Comparison of ENCODE assay signal across 10 cellular contexts in genomic region chr14:76948213-76948947, GRCh38.
DNase-seq lines count a peak whose midpoint lies in the region; ATAC-seq and TF ChIP-seq lines count a peak whose summit lies in the region.
"Had no signal": no experiment of that assay in that cellular context is flagged by ENCODE, and none has a peak within 500 bp of the region (broad histone marks: within the 10 kb centered on the region; RNA-seq: fewer than 3 reads in every experiment).

No MANE protein-coding gene starts in this region.

- peaks cover 2 to 9% (median 4%) of the 10 kb centered on the region in 3 donors for H3K27me3 Mint-ChIP-seq in CD14-positive monocyte (ENCODE audit: low read depth in 3 of 3)
- H3K27me3 Mint-ChIP-seq: T-cell had no signal

- peaks cover 60% of the 10 kb centered on the region for H3K4me1 ChIP-seq in left ventricle myocardium inferior
- peaks cover 33% of the 10 kb centered on the region for H3K4me1 ChIP-seq in parathyroid adenoma

- no peak overlapping the region for H3K4me3 Mint-ChIP-seq in CD14-positive monocyte

- peak overlapping the region; percentile 85 for H3K27ac ChIP-seq in SK-N-MC
- H3K27ac ChIP-seq in left ventricle myocardium inferior (replicated peaks) = peak overlapping the region; percentile 84
- peak overlapping the region; percentile 94 for H3K27ac ChIP-seq in parathyroid adenoma

- ATAC-seq in HG03097 (IDR thresholded peaks at IDR 0.05; ENCODE audit: low FRiP score, unreplicated experiment) (no peak), GM19452 (IDR thresholded peaks at IDR 0.05; ENCODE audit: unreplicated experiment) (no peak)

- no peaks in the 10 kb centered on the region for H3K27me3 ChIP-seq in left ventricle myocardium inferior (ENCODE audit: low read depth)
- no peaks in the 10 kb centered on the region for H3K27me3 ChIP-seq in parathyroid adenoma (ENCODE audit: control insufficient read depth, insufficient read depth, low read length)

- TF ChIP-seq CTCF in CD14-positive monocyte (IDR thresholded peaks at IDR 0.05) (no peak), left ventricle myocardium inferior (IDR thresholded peaks at IDR 0.05; ENCODE audit: borderline replicate concordance) (no peak), parathyroid adenoma (IDR thresholded peaks at IDR 0.05) (no peak), GM10266 (IDR thresholded peaks at IDR 0.05; ENCODE audit: control insufficient read depth, insufficient read depth, low read depth, missing control alignments) (no peak)

- peaks cover 2 to 4% of the 10 kb centered on the region in 2 donors for H3K36me3 Mint-ChIP-seq in CD14-positive monocyte
- H3K36me3 Mint-ChIP-seq: T-cell had no signal

- H3K9me3 ChIP-seq in SK-N-MC (ENCODE audit: low read depth, low read length) = no peaks in the 10 kb centered on the region
- H3K9me3 ChIP-seq in left ventricle myocardium inferior (replicated peaks) = no peaks in the 10 kb centered on the region
- H3K9me3 ChIP-seq in parathyroid adenoma (ENCODE audit: control insufficient read depth, low read length) = no peaks in the 10 kb centered on the region

- H3K9ac ChIP-seq in SK-N-MC (ENCODE audit: insufficient read length) (peak overlapping the region; percentile 7), parathyroid adenoma (no peak overlapping the region)

- H3K36me3 ChIP-seq in SK-N-MC (ENCODE audit: insufficient read depth, low read length) (no peaks in the 10 kb centered on the region), left ventricle myocardium inferior (no peaks in the 10 kb centered on the region), parathyroid adenoma (ENCODE audit: control insufficient read depth, insufficient read depth, low read length) (no peaks in the 10 kb centered on the region)

- H3K27ac Mint-ChIP-seq in CD14-positive monocyte = peak overlapping the region in 5 of 7 donors; percentile 20 to 90 (median 64)

- no peak for DNase-seq in CD14-positive monocyte (ENCODE audit: low spot score)
- no peak for DNase-seq in SK-N-MC (ENCODE audit: low read depth, low spot score)
- no peak for DNase-seq in left ventricle myocardium inferior
- DNase-seq in GM10266 (ENCODE audit: extremely low spot score) = no peak
- DNase-seq in T-helper 1 cell = no peak
- DNase-seq: activated effector memory CD4-positive, alpha-beta T cell treated with Interleukin-2 at 50 U/mL for 16 hours; T-cell had no signal

- peak overlapping the region; percentile 9 for H3K4me2 ChIP-seq in parathyroid adenoma (ENCODE audit: low read length)

- no peaks in the 10 kb centered on the region for H3K79me2 ChIP-seq in parathyroid adenoma

- H3K9me3 Mint-ChIP-seq in CD14-positive monocyte = no peaks in the 10 kb centered on the region
- H3K9me3 Mint-ChIP-seq: T-cell had no signal

- H3K4me1 Mint-ChIP-seq in CD14-positive monocyte = peaks cover 38% of the 10 kb centered on the region

- H3K4me3 ChIP-seq in SK-N-MC (peak overlapping the region; percentile 71), left ventricle myocardium inferior (no peak overlapping the region), parathyroid adenoma (ENCODE audit: low read depth, low read length) (peak overlapping the region; percentile 27)

- peak overlapping the region; percentile 73 for H2AFZ ChIP-seq in parathyroid adenoma

- intact Hi-C loops in CD14-positive monocyte (cut with micrococcal nuclease) = loop anchor here in 1 of 2 donors (5.0 kb wide), 1 partner anchor 119 kb away; no protein-coding TSS in a partner anchor
- intact Hi-C loops in left ventricle myocardium inferior (cut with micrococcal nuclease) = no loop called here
